25 cellular contexts compared by ENCODE assay signal in the genomic region with DNA sequence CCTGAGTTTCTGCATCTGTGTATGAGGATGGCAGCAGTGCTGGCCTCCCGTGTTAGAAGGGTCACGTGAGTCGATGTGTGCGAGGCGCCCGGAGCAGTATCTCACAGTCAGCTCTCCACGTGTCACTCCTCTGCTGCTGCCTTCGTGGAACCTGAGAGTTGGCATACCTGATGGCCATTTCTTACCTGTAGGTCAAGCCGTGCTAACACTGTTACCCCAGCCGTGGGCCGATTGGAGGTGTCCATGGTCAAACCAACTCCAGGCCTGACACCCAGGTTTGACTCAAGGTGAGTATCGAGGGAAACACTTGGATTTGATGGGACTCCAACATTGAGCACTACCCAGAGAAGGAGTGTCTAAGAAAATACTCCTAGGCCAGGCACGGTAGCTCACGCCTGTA.
"Had no signal": no experiment of that assay in that cellular context is flagged by ENCODE, and none has a peak within 500 bp of the region (broad histone marks: within the 10 kb centered on the region; RNA-seq: fewer than 3 reads in every experiment).

No MANE protein-coding gene starts in this region.

- H3K4me1 ChIP-seq: pancreas, psoas muscle, right lobe of liver, sigmoid colon, suprapubic skin, testis, tibial artery, upper lobe of right lung, uterus had no signal

- H3K36me3 ChIP-seq: pancreas, right lobe of liver, sigmoid colon, transverse colon, upper lobe of right lung, uterus had no signal

- FAIRE-seq: pancreas, small intestine had no signal

- H3K27ac ChIP-seq: neutrophil, pancreas, psoas muscle, right lobe of liver, sigmoid colon, stomach, suprapubic skin, testis, tibial artery, transverse colon, upper lobe of right lung, uterus had no signal

- ATAC-seq: naive thymus-derived CD8-positive, alpha-beta T cell; pancreas; psoas muscle; right cardiac atrium; right lobe of liver; stimulated activated effector memory CD8-positive, alpha-beta T cell treated with anti-CD3 and anti-CD28 coated beads, Interleukin-12 subunit alpha, Interleukin-12 subunit beta, amount 100 ng/mL, for 72 hours; stimulated activated naive B cell treated with anti-CD40 and anti-IgM and Interleukin-4, amounts not matched to agents 10 μg/mL and 1 μg/mL and 100 μg/mL, for 72 hours; upper lobe of right lung had no signal

- DNase-seq: naive B cell; nephron progenitor cell; nucleus accumbens; pancreas; psoas muscle; right cardiac atrium; right lobe of liver; small intestine; stimulated activated CD4-positive, alpha-beta T cell treated with anti-CD3 and anti-CD28 coated beads, Interleukin-15, amount 100 ng/mL, for 24 hours; stimulated activated CD4-positive, alpha-beta T cell treated with anti-CD3 and anti-CD28 coated beads, Interleukin-2, amount 100 ng/mL, for 24 hours; stimulated activated CD4-positive, alpha-beta T cell treated with anti-CD3 and anti-CD28 coated beads, Interleukin-2, amount 100 ng/mL, for 48 hours; stimulated activated CD4-positive, alpha-beta T cell treated with anti-CD3 and anti-CD28 coated beads, Interleukin-4, amount 100 ng/mL, for 24 hours; stimulated activated naive B cell treated with anti-CD40 and anti-IgM and Interleukin-4, amounts not matched to agents 10 μg/mL and 1 μg/mL and 100 μg/mL, for 72 hours; stimulated activated naive CD4-positive, alpha-beta T cell treated with Interleukin-2 at 50 U/mL for 16 hours; stomach; testis; tibial artery; transverse colon; upper lobe of right lung; uterus had no signal

- H3K9me3 ChIP-seq: neutrophil, pancreas, psoas muscle, right lobe of liver, sigmoid colon, stomach, suprapubic skin, testis, tibial artery, transverse colon, upper lobe of right lung, uterus had no signal

- H3K4me3 ChIP-seq: pancreas, psoas muscle, right lobe of liver, sigmoid colon, stomach, suprapubic skin, testis, tibial artery, transverse colon, upper lobe of right lung, uterus had no signal

- H3K27me3 ChIP-seq: neutrophil, pancreas, right lobe of liver, sigmoid colon, stomach, suprapubic skin, testis, tibial artery, transverse colon, upper lobe of right lung, uterus had no signal
